In genomic region chrX:131626681-131627296, GRCh38 we compare ENCODE assay signal across 15 cellular contexts.
DNase-seq lines count a peak whose midpoint lies in the region; ATAC-seq, FAIRE-seq and TF ChIP-seq lines count a peak whose summit lies in the region.
"Had no signal": no experiment of that assay in that cellular context is flagged by ENCODE, and none has a peak within 500 bp of the region (broad histone marks: within the 10 kb centered on the region; RNA-seq: fewer than 3 reads in every experiment).

No MANE protein-coding gene starts in this region.

- H3K4me1 ChIP-seq in endodermal cell (ENCODE audit: control insufficient read depth, insufficient read depth, low read length) = no peaks in the 10 kb centered on the region
- H3K4me1 ChIP-seq in colonic mucosa = no peaks in the 10 kb centered on the region
- H3K4me1 ChIP-seq: thyroid gland had no signal

- H3K4me3 Mint-ChIP-seq in endodermal cell (no peak overlapping the region), neural crest cell (no peak overlapping the region)

- H3K27ac ChIP-seq in endodermal cell (ENCODE audit: low read depth, low read length) (no peak overlapping the region), colonic mucosa (no peak overlapping the region)
- H3K27ac ChIP-seq: skin epidermis, thyroid gland had no signal

- no peaks in the 10 kb centered on the region for H3K9me3 ChIP-seq in endodermal cell (ENCODE audit: control insufficient read depth, low read length)
- H3K9me3 ChIP-seq in colonic mucosa = no peaks in the 10 kb centered on the region
- H3K9me3 ChIP-seq: thyroid gland had no signal

- no peak for FAIRE-seq in GM12892 (lab: Jason Lieb, UNC)
- FAIRE-seq: RCC 7860 had no signal

- no peak overlapping the region for H3K9ac ChIP-seq in endodermal cell (ENCODE audit: extremely low read depth, low read length, poor library complexity, severe bottlenecking)
- H3K9ac ChIP-seq in colonic mucosa (ENCODE audit: low read depth in 2 of 2, low read length in 2 of 2) = no peak overlapping the region

- no peak overlapping the region for H3K27ac Mint-ChIP-seq in endodermal cell
- no peak overlapping the region for H3K27ac Mint-ChIP-seq in neural crest cell (ENCODE audit: unreplicated experiment)

- H3K4me1 Mint-ChIP-seq in endodermal cell (no peaks in the 10 kb centered on the region), neural crest cell (no peaks in the 10 kb centered on the region)

- intact Hi-C loops in colonic mucosa (cut with DNase I) = no loop called here

- TF ChIP-seq POLR2A in GM12892 (IDR thresholded peaks at IDR 0.05; ENCODE audit: low read depth, low read length) = no peak

- H3K36me3 ChIP-seq in endodermal cell (ENCODE audit: control insufficient read depth, insufficient read depth, low read length) (no peaks in the 10 kb centered on the region), colonic mucosa (no peaks in the 10 kb centered on the region)
- H3K36me3 ChIP-seq: thyroid gland had no signal

- H3K27me3 ChIP-seq in endodermal cell (ENCODE audit: control insufficient read depth, insufficient read depth, low read length, poor library complexity, severe bottlenecking) (no peaks in the 10 kb centered on the region), colonic mucosa (peaks cover 22% of the 10 kb centered on the region)
- H3K27me3 ChIP-seq: thyroid gland had no signal

- H3K27me3 Mint-ChIP-seq in endodermal cell (ENCODE audit: insufficient read depth) (peaks cover 8% of the 10 kb centered on the region), neural crest cell (ENCODE audit: low read depth) (peaks cover 31% of the 10 kb centered on the region)

- WGBS in endodermal cell (ENCODE audit: insufficient coverage in 1 of 2, insufficient read length in 1 of 2), 2 experiments = 44% methylated on average over 3 of the region's 3 CpGs; no CpG with 5 or more reads in 1 of the 2 experiments

- H3K36me3 Mint-ChIP-seq in endodermal cell (ENCODE audit: low read depth) (no peaks in the 10 kb centered on the region), neural crest cell (ENCODE audit: low read depth) (no peaks in the 10 kb centered on the region)

- no peak overlapping the region for H3K4me3 ChIP-seq in endodermal cell (ENCODE audit: low read length)
- H3K4me3 ChIP-seq in colonic mucosa = no peak overlapping the region
- H3K4me3 ChIP-seq: skin epidermis, thyroid gland had no signal

- no peak for ATAC-seq in HG03095 (IDR thresholded peaks at IDR 0.05; ENCODE audit: unreplicated experiment)

- no peaks in the 10 kb centered on the region for H3K9me3 Mint-ChIP-seq in endodermal cell
- H3K9me3 Mint-ChIP-seq in neural crest cell = no peaks in the 10 kb centered on the region

- TF ChIP-seq CTCF in endodermal cell (conservative IDR thresholded peaks at IDR 0.05) = peak; percentile 79
- TF ChIP-seq CTCF in neural crest cell (conservative IDR thresholded peaks at IDR 0.05) = peak; percentile 69
- TF ChIP-seq CTCF in colonic mucosa (IDR thresholded peaks at IDR 0.05) = no peak

- DNase-seq in NCI-H2171 treated with DMSO at 0.1 percent for 48 hours (lab: John Stamatoyannopoulos, UW) = peak; percentile 28
- DNase-seq in NCI-H2171 (lab: John Stamatoyannopoulos, UW) = no peak
- peak; percentile 59 for DNase-seq in NCI-H748 (lab: John Stamatoyannopoulos, UW; ENCODE audit: unreplicated experiment)
- DNase-seq in endodermal cell = peak; percentile 38
- DNase-seq in neural crest cell (ENCODE audit: low read depth, low spot score) = no peak
- no peak for DNase-seq in colonic mucosa
- DNase-seq in GM12892 (ENCODE audit: insufficient read length) = no peak
- DNase-seq: ACHN; activated T-cell treated with anti-CD3 and anti-CD28 coated beads, Interleukin-2, amount 50 U/mL, for 1 hour; EL; T1000; thyroid gland had no signal

Comparison
In these comparisons a context has a peak if more than half of its experiments do, and no peak if none do; other contexts are left out.
1. DNase-seq: peak in NCI-H2171 treated with DMSO at 0.1 percent for 48 hours (single experiment), NCI-H748 (single experiment) and endodermal cell (single experiment); none in NCI-H2171 (single experiment), neural crest cell (single experiment), colonic mucosa (single experiment) and GM12892 (single experiment).